Comparison of ENCODE assay signal across 8 cellular contexts in the genomic region with DNA sequence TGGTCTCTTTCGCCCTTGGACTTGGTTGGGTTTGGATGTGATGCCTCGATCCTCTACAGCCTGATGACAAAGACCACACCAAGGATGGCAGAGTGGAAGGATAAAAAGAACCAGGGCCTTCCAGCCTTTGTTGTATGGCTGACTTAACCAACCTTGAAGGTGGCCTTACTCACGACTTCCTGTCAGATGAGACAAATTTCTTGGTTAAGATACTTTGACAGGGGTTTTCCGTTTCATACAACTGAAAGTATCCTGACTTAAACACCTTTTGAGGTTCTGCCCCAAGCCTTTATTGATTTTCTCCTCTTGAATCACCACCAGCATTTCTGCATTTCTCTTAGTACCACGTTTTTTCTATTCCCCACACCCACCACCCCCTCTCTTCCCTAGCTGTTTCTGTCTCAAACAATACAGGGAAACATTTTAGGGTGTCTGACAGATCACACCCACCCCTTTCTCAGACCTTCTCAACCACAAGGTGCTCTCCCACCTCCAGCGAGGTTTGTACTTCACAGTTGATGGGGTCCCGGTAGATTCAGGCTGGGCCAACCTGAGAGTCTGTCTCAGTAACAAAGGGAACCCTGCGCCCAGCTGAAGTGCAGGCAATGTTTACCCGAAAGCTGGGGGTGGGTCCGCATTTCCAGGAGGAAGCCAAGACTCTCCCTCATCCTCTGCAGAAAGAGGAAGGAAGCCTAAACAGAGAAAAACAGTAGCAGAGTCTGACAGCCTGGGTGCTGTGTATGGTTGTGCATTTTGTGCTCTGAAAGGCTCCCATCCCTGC. TPM values are rescaled to one million over a fixed set of nuclear protein-coding genes. Genes with fewer than 3 reads are reported as not detected.
DNase-seq lines count a peak whose midpoint lies in the region; ATAC-seq and TF ChIP-seq lines count a peak whose summit lies in the region.

No MANE protein-coding gene starts in this region.

- H3K27me3 ChIP-seq in mesenchymal stem cell (ENCODE audit: control insufficient read depth in 1 of 2, insufficient read depth in 1 of 2, low read length in 2 of 2) = no peaks in the 10 kb centered on the region
- H3K27me3 ChIP-seq in thyroid gland = no peaks in the 10 kb centered on the region

- no peak overlapping the region for H2AFZ ChIP-seq in mesenchymal stem cell (ENCODE audit: low read depth, low read length)

- H2BK5ac ChIP-seq in mesenchymal stem cell (ENCODE audit: low read depth, low read length, poor library complexity, severe bottlenecking) = no peak overlapping the region

- no peak for TF ChIP-seq CTCF in thyroid gland (IDR thresholded peaks at IDR 0.05)

- H3K27ac ChIP-seq in mesenchymal stem cell (ENCODE audit: low read length, poor library complexity, severe bottlenecking) (no peak overlapping the region), thyroid gland (no peak overlapping the region)

- H3K36me3 Mint-ChIP-seq in activated naive CD4-positive, alpha-beta T cell treated with anti-CD3 and anti-CD28 coated beads, Interleukin-2, amount 50 U/mL, for 72 hours = peaks cover 0 to 18% of the 10 kb centered on the region in 2 donors

- H4K91ac ChIP-seq in mesenchymal stem cell (ENCODE audit: low read length) = no peak overlapping the region

- TF ChIP-seq POLR2A in GM18505 (IDR thresholded peaks at IDR 0.05; ENCODE audit: borderline replicate concordance, extremely low read depth, insufficient read depth, insufficient read length) (no peak), thyroid gland (IDR thresholded peaks at IDR 0.05) (no peak)

- peak overlapping the region in 1 of 2 experiments; percentile 11 for H3K4ac ChIP-seq in mesenchymal stem cell (ENCODE audit: low read depth in 1 of 2, low read length in 2 of 2)

- no peak overlapping the region for H3K18ac ChIP-seq in mesenchymal stem cell (ENCODE audit: low read depth in 1 of 2, low read length in 2 of 2)

- no peak overlapping the region for H3K14ac ChIP-seq in mesenchymal stem cell (ENCODE audit: low read length in 2 of 2)

- no peak overlapping the region for H2BK15ac ChIP-seq in mesenchymal stem cell (ENCODE audit: low read depth, poor library complexity, severe bottlenecking)

- intact Hi-C loops in thyroid gland (cut with DNase I) = no loop called here

- no peak overlapping the region for H4K8ac ChIP-seq in mesenchymal stem cell (ENCODE audit: low read length)

- ATAC-seq in GM18505 (IDR thresholded peaks at IDR 0.05; ENCODE audit: unreplicated experiment) (peak; percentile 80), HG02678 (IDR thresholded peaks at IDR 0.05; ENCODE audit: unreplicated experiment) (peak; percentile 64)
- ATAC-seq in activated naive CD4-positive, alpha-beta T cell treated with anti-CD3 and anti-CD28 coated beads, Interleukin-2, amount 50 U/mL, for 72 hours = peak; percentile 78 to 81

- H3K4me1 ChIP-seq in mesenchymal stem cell (ENCODE audit: control insufficient read depth, insufficient read depth, low read depth, low read length) (peaks cover 6% of the 10 kb centered on the region), thyroid gland (peaks cover 0 to 6% of the 10 kb centered on the region in 2 donors)

- H3K4me3 ChIP-seq in mesenchymal stem cell (ENCODE audit: insufficient read depth in 1 of 2, low read depth in 1 of 2, low read length in 2 of 2) (no peak overlapping the region), thyroid gland (replicated peaks in 1 of 3) (no peak overlapping the region)

- no peak overlapping the region for H3K9ac ChIP-seq in mesenchymal stem cell (ENCODE audit: low read length)

- DNase-seq in SKM-1 (lab: John Stamatoyannopoulos, UW; ENCODE audit: unreplicated experiment) (peak; percentile 72), mesenchymal stem cell (no peak), thyroid gland (no peak), HUDEP-2 (lab: John Stamatoyannopoulos, UW; ENCODE audit: unreplicated experiment in 76 of 76) (no peak)
- peak; percentile 64 to 82 for DNase-seq in activated naive CD4-positive, alpha-beta T cell treated with anti-CD3 and anti-CD28 coated beads, Interleukin-2, amount 50 U/mL, for 72 hours (ENCODE audit: low spot score in 2 of 2)
- peak; percentile 81 for DNase-seq in stimulated activated CD4-positive, alpha-beta T cell treated with anti-CD3 and anti-CD28 coated beads, Interleukin-4, amount 100 ng/mL, for 24 hours

- peaks cover 0 to 15% of the 10 kb centered on the region in 2 donors for H3K9me3 Mint-ChIP-seq in activated naive CD4-positive, alpha-beta T cell treated with anti-CD3 and anti-CD28 coated beads, Interleukin-2, amount 50 U/mL, for 72 hours

- no peak overlapping the region for H3K23ac ChIP-seq in mesenchymal stem cell (ENCODE audit: low read length in 2 of 2)

- no peak overlapping the region for H2BK12ac ChIP-seq in mesenchymal stem cell (ENCODE audit: low read length in 2 of 2)

- H2AK5ac ChIP-seq in mesenchymal stem cell (ENCODE audit: low read length, severe bottlenecking) = no peak overlapping the region

- H3K36me3 ChIP-seq in mesenchymal stem cell (ENCODE audit: control insufficient read depth in 1 of 2, insufficient read depth in 2 of 2, low read depth in 1 of 2, low read length in 2 of 2) (peaks cover 0 to 3% of the 10 kb centered on the region in 2 experiments), thyroid gland (no peaks in the 10 kb centered on the region)

- no peak overlapping the region for H3K4me2 ChIP-seq in mesenchymal stem cell (ENCODE audit: low read length, poor library complexity, severe bottlenecking)

- WGBS in mesenchymal stem cell = 92% methylated on average over 10 of the region's 10 CpGs
- 81 to 86% methylated on average over 10 of the region's 10 CpGs for WGBS in thyroid gland, 2 donors

- H2BK120ac ChIP-seq in mesenchymal stem cell (ENCODE audit: low read depth, low read length) = no peak overlapping the region

- H3K9me3 ChIP-seq in mesenchymal stem cell (ENCODE audit: control insufficient read depth, low read length) (no peaks in the 10 kb centered on the region), thyroid gland (no peaks in the 10 kb centered on the region)

- peaks cover 7% of the 10 kb centered on the region for H3K79me1 ChIP-seq in mesenchymal stem cell (replicated peaks; ENCODE audit: low read length, poor library complexity, severe bottlenecking)

- peak overlapping the region; percentile 93 to 99 for H3K27ac Mint-ChIP-seq in activated naive CD4-positive, alpha-beta T cell treated with anti-CD3 and anti-CD28 coated beads, Interleukin-2, amount 50 U/mL, for 72 hours

RNA-seq across cellular contexts. Expression of a gene that starts 5.0 kb away (rescaled TPM):
- 10 to 100 TPM; 11.0 to 26.7 TPM for total RNA-seq in activated naive CD4-positive, alpha-beta T cell treated with anti-CD3 and anti-CD28 coated beads, Interleukin-2, amount 50 U/mL, for 72 hours
- polyA plus RNA-seq in mesenchymal stem cell (2013, experiment 1 of 2) = 20.4 TPM
- polyA plus RNA-seq in mesenchymal stem cell (2013, experiment 2 of 2) = 22.2 TPM
- 10 to 100 TPM; 26.4 to 48.0 (median 29.1) TPM for total RNA-seq in thyroid gland

Comparison
In these comparisons a context has a peak if more than half of its experiments do, and no peak if none do; other contexts are left out.
1. DNase-seq: peak in SKM-1 (single experiment), activated naive CD4-positive, alpha-beta T cell treated with anti-CD3 and anti-CD28 coated beads, Interleukin-2, amount 50 U/mL, for 72 hours (2 of 2) and stimulated activated CD4-positive, alpha-beta T cell treated with anti-CD3 and anti-CD28 coated beads, Interleukin-4, amount 100 ng/mL, for 24 hours (single experiment); none in mesenchymal stem cell (single experiment), thyroid gland (0 of 2) and HUDEP-2 (0 of 76).
2. Peak in every context shown above with its lines, with median percentiles within 50 percentile points of each other: ATAC-seq.